Comparison of ENCODE assay signal across 10 cellular contexts in the genomic region with DNA sequence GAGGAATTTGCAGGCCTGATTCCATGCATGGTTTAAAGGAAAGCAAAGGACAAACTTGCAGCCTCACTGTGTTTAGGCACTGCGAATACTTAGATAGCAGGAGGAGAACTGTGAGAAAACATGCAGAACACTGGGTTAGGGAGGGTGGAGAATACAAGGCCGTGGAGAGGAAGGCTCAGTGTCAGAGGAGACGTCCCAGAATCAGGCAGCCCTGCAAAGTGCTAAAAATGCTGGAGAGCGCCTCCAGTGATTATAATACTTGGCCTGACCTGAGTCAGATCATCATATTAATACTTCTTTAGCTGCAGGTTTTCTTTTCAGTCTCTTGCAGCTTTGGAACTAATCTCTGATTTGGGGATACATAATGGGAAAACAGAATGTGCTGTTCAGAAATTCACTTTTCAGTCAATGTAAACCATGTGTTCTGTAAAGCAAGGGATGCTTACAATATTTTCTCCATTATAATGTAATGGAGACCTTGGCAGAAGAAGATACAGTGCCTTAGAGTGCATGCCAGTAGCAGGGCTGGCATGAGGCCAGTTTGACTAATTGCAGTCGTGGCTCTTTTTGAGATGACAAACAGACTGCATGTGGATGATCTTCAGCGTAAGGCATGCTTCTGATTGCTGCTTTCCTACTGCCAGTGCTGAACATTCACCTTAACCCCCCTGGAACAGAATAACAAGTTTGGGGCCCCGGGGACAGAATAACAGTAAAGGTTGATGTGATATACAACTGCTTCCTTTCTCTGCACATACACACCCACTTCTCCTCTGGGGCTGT. TPM values are rescaled to one million over a fixed set of nuclear protein-coding genes. Genes with fewer than 3 reads are reported as not detected.
DNase-seq lines count a peak whose midpoint lies in the region; ATAC-seq, FAIRE-seq and TF ChIP-seq lines count a peak whose summit lies in the region.
"Had no signal": no experiment of that assay in that cellular context is flagged by ENCODE, and none has a peak within 500 bp of the region (broad histone marks: within the 10 kb centered on the region; RNA-seq: fewer than 3 reads in every experiment).

No MANE protein-coding gene starts in this region.

- intact Hi-C loops in CD14-positive monocyte (cut with micrococcal nuclease): no loop called here

- peaks cover 13% of the 10 kb centered on the region for H3K4me1 Mint-ChIP-seq in CD14-positive monocyte
- H3K4me1 Mint-ChIP-seq in progenitor cell of endocrine pancreas (ENCODE audit: low read depth): no peaks in the 10 kb centered on the region

- H3K36me3 Mint-ChIP-seq in CD14-positive monocyte (peaks cover 67 to 75% of the 10 kb centered on the region in 2 donors), progenitor cell of endocrine pancreas (ENCODE audit: insufficient read depth) (peaks cover 17% of the 10 kb centered on the region)

- H3K27ac Mint-ChIP-seq in CD14-positive monocyte (no peak overlapping the region), progenitor cell of endocrine pancreas (no peak overlapping the region)

- TF ChIP-seq CTCF in astrocyte of the cerebellum (IDR thresholded peaks at IDR 0.05; ENCODE audit: low read depth, low read length, missing control alignments): no peak
- no peak for TF ChIP-seq CTCF in CD14-positive monocyte (IDR thresholded peaks at IDR 0.05)
- no peak for TF ChIP-seq CTCF in progenitor cell of endocrine pancreas (IDR thresholded peaks at IDR 0.05; ENCODE audit: unreplicated experiment)

- in situ Hi-C loops in astrocyte of the cerebellum (cut with HindIII; ENCODE audit: low sequenced_read_pairs): loop anchor here (25.0 kb wide), 1 partner anchor 425 kb away; no protein-coding TSS in a partner anchor

- H3K27me3 Mint-ChIP-seq in CD14-positive monocyte (ENCODE audit: low read depth in 3 of 3) (peaks cover 0 to 1% (median 0%) of the 10 kb centered on the region in 3 donors), progenitor cell of endocrine pancreas (no peaks in the 10 kb centered on the region)

- H3K9me3 Mint-ChIP-seq in CD14-positive monocyte (no peaks in the 10 kb centered on the region), progenitor cell of endocrine pancreas (ENCODE audit: low read depth) (no peaks in the 10 kb centered on the region)

- ATAC-seq in GM21526 (IDR thresholded peaks at IDR 0.05; ENCODE audit: low FRiP score, unreplicated experiment): no peak

- DNase-seq in DMS 273 (lab: John Stamatoyannopoulos, UW; ENCODE audit: unreplicated experiment): peak; percentile 38
- no peak for DNase-seq in DMS 273 treated with DMSO at 0.1 percent for 48 hours (lab: John Stamatoyannopoulos, UW)
- DNase-seq in M059J (ENCODE audit: low read depth): peak; percentile 78
- peak; percentile 9 for DNase-seq in astrocyte of the cerebellum (ENCODE audit: low read depth)
- no peak for DNase-seq in CD14-positive monocyte (ENCODE audit: low spot score)
- DNase-seq in progenitor cell of endocrine pancreas (ENCODE audit: low spot score, unreplicated experiment): no peak
- DNase-seq: Peyer's patch had no signal

- no peak overlapping the region for H3K4me3 Mint-ChIP-seq in CD14-positive monocyte
- no peak overlapping the region for H3K4me3 Mint-ChIP-seq in progenitor cell of endocrine pancreas (ENCODE audit: low read depth)

- peak; percentile 17 for FAIRE-seq in islet of Langerhans (lab: Jason Lieb, UNC)
- FAIRE-seq: HTR-8/SVneo had no signal

- no peak overlapping the region for H3K4me3 ChIP-seq in astrocyte of the cerebellum (ENCODE audit: low read depth, low read length)
- H3K4me3 ChIP-seq: Peyer's patch had no signal

RNA-seq across cellular contexts. Expression of gene EXT2, which starts 16.8 kb away (rescaled TPM):
- total RNA-seq in M059J (2014; rRNA removed; shearing (Covaris generic)): 172 and 259 TPM in 2 replicates
- 10 to 100 TPM; 34.2 to 41.1 TPM for polyA plus RNA-seq in CD14-positive monocyte
- 73.9 and 76.3 TPM in 2 replicates for total RNA-seq in progenitor cell of endocrine pancreas

RNA-seq across cellular contexts. Expression of gene ACCS, which starts 46.2 kb away (rescaled TPM):
- total RNA-seq in M059J (2014; rRNA removed; shearing (Covaris generic)): 0.39 and 2.3 TPM in 2 replicates
- 1 to 10 TPM; 1.3 to 1.7 TPM for polyA plus RNA-seq in CD14-positive monocyte
- 30.5 and 33.5 TPM in 2 replicates for total RNA-seq in progenitor cell of endocrine pancreas

Comparison
In these comparisons a context has a peak if more than half of its experiments do, and no peak if none do; other contexts are left out.
1. DNase-seq: peak in DMS 273 (single experiment), M059J (single experiment) and astrocyte of the cerebellum (single experiment); none in DMS 273 treated with DMSO at 0.1 percent for 48 hours (single experiment), CD14-positive monocyte (single experiment) and progenitor cell of endocrine pancreas (single experiment).